ENCODE assay signal across 25 cellular contexts in genomic region chr4:170234800-170235199, GRCh38.
DNase-seq lines count a peak whose midpoint lies in the region; ATAC-seq and TF ChIP-seq lines count a peak whose summit lies in the region.
"Had no signal": no experiment of that assay in that cellular context is flagged by ENCODE, and none has a peak within 500 bp of the region (broad histone marks: within the 10 kb centered on the region; RNA-seq: fewer than 3 reads in every experiment).

No MANE protein-coding gene starts in this region.

- H3K4me3 Mint-ChIP-seq in WTC11: no peak overlapping the region
- H3K4me3 Mint-ChIP-seq in stimulated activated naive CD8-positive, alpha-beta T cell treated with anti-CD3 and anti-CD28 coated beads, Interleukin-15, amount 100 ng/mL, for 72 hours: no peak overlapping the region
- H3K4me3 Mint-ChIP-seq: central memory CD8-positive, alpha-beta T cell; dendritic cell treated with granulocyte-macrophage colony-stimulating factor and Interleukin-4, amounts not matched to agents 40 ng/mL and 50 ng/mL, for 4 days; endodermal cell; neural progenitor cell; T-helper 2 cell treated with Interferon-gamma antibody and Interleukin-4, amounts not matched to agents 5 μg/mL and 100 μg/mL, for 36 hours had no signal

- H3K4me1 Mint-ChIP-seq in WTC11: no peaks in the 10 kb centered on the region
- H3K4me1 Mint-ChIP-seq in stimulated activated naive CD8-positive, alpha-beta T cell treated with anti-CD3 and anti-CD28 coated beads, Interleukin-15, amount 100 ng/mL, for 72 hours: no peaks in the 10 kb centered on the region
- H3K4me1 Mint-ChIP-seq: central memory CD8-positive, alpha-beta T cell; neural progenitor cell had no signal

- peaks cover 3% of the 10 kb centered on the region for H3K9me3 Mint-ChIP-seq in WTC11
- no peaks in the 10 kb centered on the region for H3K9me3 Mint-ChIP-seq in stimulated activated naive CD8-positive, alpha-beta T cell treated with anti-CD3 and anti-CD28 coated beads, Interleukin-15, amount 100 ng/mL, for 72 hours
- H3K9me3 Mint-ChIP-seq: endodermal cell; neural progenitor cell; T-helper 2 cell treated with Interferon-gamma antibody and Interleukin-4, amounts not matched to agents 5 μg/mL and 100 μg/mL, for 36 hours had no signal

- POLR2A ChIA-PET in WTC11 (lab: Charles Lee): no interaction called here

- CTCF ChIA-PET in WTC11 (lab: Charles Lee): interaction anchor here (0.7 kb wide), 1 partner anchor 82 kb away, joined by 5 read pairs; no protein-coding TSS in a partner anchor

- TF ChIP-seq CTCF in WTC11 (IDR thresholded peaks at IDR 0.05): no peak

- no peaks in the 10 kb centered on the region for H3K36me3 Mint-ChIP-seq in WTC11
- H3K36me3 Mint-ChIP-seq: neural progenitor cell had no signal

- no peak overlapping the region for H3K27ac Mint-ChIP-seq in WTC11
- H3K27ac Mint-ChIP-seq in stimulated activated naive CD8-positive, alpha-beta T cell treated with anti-CD3 and anti-CD28 coated beads, Interleukin-15, amount 100 ng/mL, for 72 hours: no peak overlapping the region
- H3K27ac Mint-ChIP-seq: dendritic cell treated with granulocyte-macrophage colony-stimulating factor and Interleukin-4, amounts not matched to agents 40 ng/mL and 50 ng/mL, for 4 days; endodermal cell; neural progenitor cell; T-helper 2 cell treated with Interferon-gamma antibody and Interleukin-4, amounts not matched to agents 5 μg/mL and 100 μg/mL, for 36 hours had no signal

- DNase-seq in Kasumi-1 (lab: John Stamatoyannopoulos, UW) (peak; percentile 36 to 44), WTC11 (ENCODE audit: low spot score) (no peak), glomerular visceral epithelial cell (ENCODE audit: extremely low spot score) (no peak), amniotic stem cell (lab: John Stamatoyannopoulos, UW) (no peak)
- DNase-seq in stimulated activated naive CD8-positive, alpha-beta T cell treated with anti-CD3 and anti-CD28 coated beads, Interleukin-15, amount 100 ng/mL, for 72 hours: no peak
- DNase-seq: activated CD4-positive, alpha-beta T cell treated with anti-CD3 and anti-CD28 coated beads, Interleukin-2, amount 50 U/mL, for 1 hour; activated naive CD4-positive, alpha-beta T cell; activated T-cell treated with anti-CD3 and anti-CD28 coated beads, Interleukin-2, amount 50 U/mL, for 48 hours; EL; endodermal cell; foreskin melanocyte; hypothalamus; mesenchymal stem cell; NCI-H446 treated with DMSO at 0.1 percent for 48 hours; substantia nigra; upper lobe of left lung had no signal

- peak; percentile 51 for ATAC-seq in GM18861 (IDR thresholded peaks at IDR 0.05; ENCODE audit: unreplicated experiment)
- ATAC-seq in HG03103 (IDR thresholded peaks at IDR 0.05; ENCODE audit: low read depth, unreplicated experiment): peak; percentile 61
- no peak for ATAC-seq in WTC11
- ATAC-seq in stimulated activated naive CD8-positive, alpha-beta T cell treated with anti-CD3 and anti-CD28 coated beads, Interleukin-15, amount 100 ng/mL, for 72 hours: no peak
- ATAC-seq: esophagus mucosa, left lobe of liver, Right ventricle myocardium inferior had no signal

- no peaks in the 10 kb centered on the region for H3K27me3 Mint-ChIP-seq in WTC11 (ENCODE audit: low read depth)
- no peaks in the 10 kb centered on the region for H3K27me3 Mint-ChIP-seq in stimulated activated naive CD8-positive, alpha-beta T cell treated with anti-CD3 and anti-CD28 coated beads, Interleukin-15, amount 100 ng/mL, for 72 hours
- H3K27me3 Mint-ChIP-seq: central memory CD8-positive, alpha-beta T cell; dendritic cell treated with granulocyte-macrophage colony-stimulating factor and Interleukin-4, amounts not matched to agents 40 ng/mL and 50 ng/mL, for 4 days had no signal

TF ChIP-seq in WTC11, 78 proteins besides CTCF, POLR2A, EP300 and RAD21:
- no peak for TF ChIP-seq CDX4 (CRISPR knock-in tag; IDR thresholded peaks at IDR 0.05; ENCODE audit: borderline replicate concordance)
- TF ChIP-seq ESRRA (CRISPR knock-in tag; IDR thresholded peaks at IDR 0.05; ENCODE audit: borderline replicate concordance): no peak
- TF ChIP-seq KAT7 (CRISPR knock-in tag; IDR thresholded peaks at IDR 0.05; ENCODE audit: borderline replicate concordance): no peak
- no peak for TF ChIP-seq ELF4 (CRISPR knock-in tag; IDR thresholded peaks at IDR 0.05; ENCODE audit: low read depth)
- TF ChIP-seq AFF4 (CRISPR knock-in tag; IDR thresholded peaks at IDR 0.05; ENCODE audit: borderline replicate concordance): no peak
- no peak for TF ChIP-seq ZNF138 (CRISPR knock-in tag; conservative IDR thresholded peaks at IDR 0.05)
- no peak for TF ChIP-seq USF1 (CRISPR knock-in tag; IDR thresholded peaks at IDR 0.05)
- no peak for TF ChIP-seq ZNF423 (CRISPR knock-in tag; IDR thresholded peaks at IDR 0.05)
- no peak for TF ChIP-seq E2F4 (CRISPR knock-in tag; IDR thresholded peaks at IDR 0.05; ENCODE audit: borderline replicate concordance, low read depth)
- TF ChIP-seq SMAD4 (CRISPR knock-in tag; IDR thresholded peaks at IDR 0.05): no peak
- TF ChIP-seq NR1H2 (CRISPR knock-in tag; IDR thresholded peaks at IDR 0.05): no peak

Comparison
In these comparisons a context has a peak if more than half of its experiments do, and no peak if none do; other contexts are left out.
1. ATAC-seq: peak in GM18861 (single experiment) and HG03103 (single experiment); none in WTC11 (single experiment) and stimulated activated naive CD8-positive, alpha-beta T cell treated with anti-CD3 and anti-CD28 coated beads, Interleukin-15, amount 100 ng/mL, for 72 hours (single experiment).
2. DNase-seq: peak in Kasumi-1 (2 of 2); none in WTC11 (single experiment), glomerular visceral epithelial cell (single experiment), amniotic stem cell (single experiment) and stimulated activated naive CD8-positive, alpha-beta T cell treated with anti-CD3 and anti-CD28 coated beads, Interleukin-15, amount 100 ng/mL, for 72 hours (0 of 2).